In the genomic region with DNA sequence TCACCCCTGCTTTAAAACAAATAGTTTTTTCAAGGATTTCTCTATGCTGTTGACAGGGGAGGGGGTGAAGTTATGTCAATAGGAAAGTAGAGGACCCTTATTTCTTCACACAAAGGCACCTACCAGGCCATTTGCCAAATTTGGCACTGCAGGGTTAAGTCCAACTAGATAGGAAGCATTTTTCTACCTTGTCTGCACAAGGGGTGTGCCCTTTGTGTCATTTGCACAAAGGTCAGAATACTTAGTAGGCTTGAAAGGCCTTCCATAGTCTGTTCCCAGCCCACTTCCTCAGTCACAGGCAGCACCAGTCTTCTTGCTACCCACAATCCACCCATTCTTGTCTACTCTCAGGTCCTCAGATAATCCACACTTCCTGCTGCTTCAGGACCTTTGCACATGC, we compare ENCODE assay signal across 22 cellular contexts. TPM values are rescaled to one million over a fixed set of nuclear protein-coding genes. Genes with fewer than 3 reads are reported as not detected.
"Had no signal": no experiment of that assay in that cellular context is flagged by ENCODE, and none has a peak within 500 bp of the region (broad histone marks: within the 10 kb centered on the region; RNA-seq: fewer than 3 reads in every experiment).

No MANE protein-coding gene starts in this region.

- H3K4me3 Mint-ChIP-seq: naive thymus-derived CD8-positive, alpha-beta T cell; nephron progenitor cell; stimulated activated naive B cell treated with anti-CD40 and anti-IgM and Interleukin-4, amounts not matched to agents 10 μg/mL and 1 μg/mL and 100 μg/mL, for 72 hours; stimulated activated naive CD8-positive, alpha-beta T cell treated with anti-CD3 and anti-CD28 coated beads, Interleukin-15, Interleukin-2, amounts not matched to agents 100 ng/mL and 50 ng/mL, for 24 hours had no signal

- H3K9me3 ChIP-seq: ovary, psoas muscle, transverse colon, vagina had no signal

- H3K4me3 ChIP-seq: coronary artery, ovary, psoas muscle, skin epidermis, transverse colon, vagina had no signal

- H3K36me3 Mint-ChIP-seq: naive thymus-derived CD8-positive, alpha-beta T cell; stimulated activated naive B cell treated with anti-CD40 and anti-IgM and Interleukin-4, amounts not matched to agents 10 μg/mL and 1 μg/mL and 100 μg/mL, for 72 hours had no signal

- ATAC-seq: left lobe of liver; naive thymus-derived CD8-positive, alpha-beta T cell; right cardiac atrium; stimulated activated naive B cell treated with anti-CD40 and anti-IgM and Interleukin-4, amounts not matched to agents 10 μg/mL and 1 μg/mL and 100 μg/mL, for 72 hours had no signal

- H3K4me1 Mint-ChIP-seq: stimulated activated naive B cell treated with anti-CD40 and anti-IgM and Interleukin-4, amounts not matched to agents 10 μg/mL and 1 μg/mL and 100 μg/mL, for 72 hours had no signal

- H3K9me3 Mint-ChIP-seq: naive thymus-derived CD8-positive, alpha-beta T cell; nephron progenitor cell; stimulated activated naive CD8-positive, alpha-beta T cell treated with anti-CD3 and anti-CD28 coated beads, Interleukin-15, Interleukin-2, amounts not matched to agents 100 ng/mL and 50 ng/mL, for 24 hours had no signal

- H3K27ac Mint-ChIP-seq: naive thymus-derived CD8-positive, alpha-beta T cell; nephron progenitor cell; stimulated activated naive B cell treated with anti-CD40 and anti-IgM and Interleukin-4, amounts not matched to agents 10 μg/mL and 1 μg/mL and 100 μg/mL, for 72 hours; stimulated activated naive CD8-positive, alpha-beta T cell treated with anti-CD3 and anti-CD28 coated beads, Interleukin-15, Interleukin-2, amounts not matched to agents 100 ng/mL and 50 ng/mL, for 24 hours had no signal

- H3K4me1 ChIP-seq: transverse colon had no signal

- DNase-seq: dermis blood vessel endothelial cell; effector memory CD4-positive, alpha-beta T cell; mesendoderm; naive thymus-derived CD8-positive, alpha-beta T cell; nephron progenitor cell; occipital lobe; ovary; psoas muscle; right cardiac atrium; stimulated activated CD4-positive, alpha-beta T cell treated with anti-CD3 and anti-CD28 coated beads, Interleukin-15, amount 100 ng/mL, for 24 hours; stimulated activated CD4-positive, alpha-beta T cell treated with anti-CD3 and anti-CD28 coated beads, Interleukin-2, amount 100 ng/mL, for 48 hours; stimulated activated naive B cell treated with anti-CD40 and anti-IgM and Interleukin-4, amounts not matched to agents 10 μg/mL and 1 μg/mL and 100 μg/mL, for 72 hours; transverse colon had no signal

- H3K27me3 ChIP-seq: ovary, vagina had no signal

- FAIRE-seq: endothelial cell of umbilical vein, frontal cortex, keratinocyte had no signal

- H3K36me3 ChIP-seq: ovary, transverse colon, vagina had no signal

- H3K27ac ChIP-seq: coronary artery, ovary, psoas muscle, transverse colon had no signal

RNA-seq across cellular contexts. Expression of gene TACSTD2, which starts 7.0 kb away (rescaled TPM):
- total RNA-seq: myocyte; naive thymus-derived CD8-positive, alpha-beta T cell had no signal
- polyA plus RNA-seq: naive thymus-derived CD8-positive, alpha-beta T cell had no signal
